9 cellular contexts compared by ENCODE assay signal in genomic region chr1:202809597-202810159, GRCh38. TPM values are rescaled to one million over a fixed set of nuclear protein-coding genes. Genes with fewer than 3 reads are reported as not detected.
DNase-seq lines count a peak whose midpoint lies in the region; ATAC-seq and TF ChIP-seq lines count a peak whose summit lies in the region.
"Had no signal": no experiment of that assay in that cellular context is flagged by ENCODE, and none has a peak within 500 bp of the region (broad histone marks: within the 10 kb centered on the region; RNA-seq: fewer than 3 reads in every experiment).

No MANE protein-coding gene starts in this region.

- no peaks in the 10 kb centered on the region for H3K36me3 ChIP-seq in GM23248 (ENCODE audit: low read depth)
- no peaks in the 10 kb centered on the region for H3K36me3 ChIP-seq in gastroesophageal sphincter
- H3K36me3 ChIP-seq in sigmoid colon, result no peaks in the 10 kb centered on the region

- H3K4me1 ChIP-seq in GM23248 (ENCODE audit: insufficient read depth), result peaks cover 28% of the 10 kb centered on the region
- H3K4me1 ChIP-seq in gastroesophageal sphincter, result peaks cover 0 to 54% (median 15%) of the 10 kb centered on the region in 3 donors
- H3K4me1 ChIP-seq in sigmoid colon, result peaks cover 0 to 42% (median 30%) of the 10 kb centered on the region in 4 donors

- H3K4me1 Mint-ChIP-seq in T-helper 17 cell, result peaks cover 36% of the 10 kb centered on the region

- H3K27me3 Mint-ChIP-seq in T-helper 17 cell, result peaks cover 4% of the 10 kb centered on the region

- H2AFZ ChIP-seq in GM23248, result peak overlapping the region; percentile 92

- ATAC-seq in T-helper 17 cell (no peak), gastroesophageal sphincter (no peak)

- H3K27ac Mint-ChIP-seq in T-helper 17 cell, result no peak overlapping the region

- H3K9me3 ChIP-seq in GM23248 (ENCODE audit: low read depth) (no peaks in the 10 kb centered on the region), T-helper 17 cell (ENCODE audit: control insufficient read depth, low read length, poor library complexity, severe bottlenecking) (no peaks in the 10 kb centered on the region), gastroesophageal sphincter (no peaks in the 10 kb centered on the region), sigmoid colon (no peaks in the 10 kb centered on the region)

- TF ChIP-seq CTCF in gastroesophageal sphincter (IDR thresholded peaks at IDR 0.05) (no peak), sigmoid colon (IDR thresholded peaks at IDR 0.05) (no peak), RWPE1 (conservative IDR thresholded peaks at IDR 0.05; ENCODE audit: low read depth) (no peak)

- POLR2A ChIA-PET in RWPE1 (lab: Yijun Ruan, JAX; ENCODE audit: low non-redundant PET), result interaction anchor here (1.0 kb wide), 1 partner anchor 52 kb away, joined by 3 read pairs; no protein-coding TSS in a partner anchor

- WGBS in GM23248 (ENCODE audit: low coverage in 1 of 2, low lambda C conversion rate in 2 of 2, missing lambda C conversion rate in 2 of 2), 2 experiments, result 36% methylated on average over 15 of the region's 15 CpGs
- WGBS in gastroesophageal sphincter (ENCODE audit: low coverage in 1 of 2), 2 donors, result 49 to 50% methylated on average over 7 to 8 of the region's 15 CpGs
- 74 to 83% methylated on average over 15 of the region's 15 CpGs for WGBS in sigmoid colon, 2 donors

- peaks cover 10% of the 10 kb centered on the region; the same call in 1 of the 2 replicates for H4K20me1 ChIP-seq in GM23248 (ENCODE audit: insufficient read depth)

- no peaks in the 10 kb centered on the region for H3K9me2 ChIP-seq in GM23248 (ENCODE audit: insufficient read depth)

- H3K9ac ChIP-seq in GM23248, result peak overlapping the region; percentile 89; the same call in 1 of the 2 replicates

- no peak for TF ChIP-seq POLR2A in gastroesophageal sphincter (IDR thresholded peaks at IDR 0.05)
- TF ChIP-seq POLR2A in sigmoid colon (IDR thresholded peaks at IDR 0.05), result no peak

- peaks cover 28% of the 10 kb centered on the region for H3F3A ChIP-seq in GM23248 (ENCODE audit: insufficient read depth)

- H3K4me3 ChIP-seq in GM23248 (peak overlapping the region; percentile 81), gastroesophageal sphincter (peak overlapping the region in 1 of 2 donors; percentile 78), sigmoid colon (peak overlapping the region in 1 of 4 donors; percentile 88)

- H3K36me3 Mint-ChIP-seq in T-helper 17 cell (ENCODE audit: low read depth), result peaks cover 4% of the 10 kb centered on the region

- intact Hi-C loops in sigmoid colon (cut with DNase I), result loop anchor here (1.0 to 5.0 kb wide), 5 partner anchors 52 to 198 kb away; partner anchors contain the start of genes RABIF and TMEM183A

- in situ Hi-C loops in GM23248 (cut with MboI), result no loop called here

- H3K79me2 ChIP-seq in GM23248 (ENCODE audit: insufficient read depth), result peaks cover 33% of the 10 kb centered on the region

- H3K27ac ChIP-seq in GM23248, result peak overlapping the region; percentile 82
- peak overlapping the region in 3 of 4 donors; percentile 82 to 90 (median 86) for H3K27ac ChIP-seq in gastroesophageal sphincter
- peak overlapping the region; percentile 84 to 91 (median 87) for H3K27ac ChIP-seq in sigmoid colon
- no peak overlapping the region for H3K27ac ChIP-seq in RWPE1

- TF ChIP-seq EP300 in gastroesophageal sphincter (IDR thresholded peaks at IDR 0.05), result no peak
- no peak for TF ChIP-seq EP300 in sigmoid colon (IDR thresholded peaks at IDR 0.05)

- H3K4me2 ChIP-seq in GM23248 (ENCODE audit: unreplicated experiment), result peak overlapping the region; percentile 87

- CTCF ChIA-PET in RWPE1 (lab: Yijun Ruan, JAX), result interaction anchor here (0.6 to 1.0 kb wide), 2 partner anchors 47 to 197 kb away, joined by 3 read pairs; no protein-coding TSS in a partner anchor

- H3K27me3 ChIP-seq in GM23248 (replicated peaks; ENCODE audit: insufficient read depth), result no peaks in the 10 kb centered on the region
- no peaks in the 10 kb centered on the region for H3K27me3 ChIP-seq in gastroesophageal sphincter
- H3K27me3 ChIP-seq in sigmoid colon, result no peaks in the 10 kb centered on the region

- peak overlapping the region; percentile 96 for H3K4me3 Mint-ChIP-seq in T-helper 17 cell

- DNase-seq in GM23248, result peak; percentile 17
- DNase-seq in T-helper 17 cell, result no peak
- DNase-seq in sigmoid colon, result no peak
- no peak for DNase-seq in RWPE1 (ENCODE audit: low spot score)
- DNase-seq in inferior parietal cortex (ENCODE audit: extremely low spot score), result no peak
- no peak for DNase-seq in NCI-H526 (lab: John Stamatoyannopoulos, UW)
- DNase-seq: activated CD4-positive, alpha-beta T cell treated with anti-CD3 and anti-CD28 coated beads for 48 hours had no signal

RNA-seq across cellular contexts. Expression of gene PCAT6, which starts 1.1 kb away (rescaled TPM):
- total RNA-seq in GM23248 (2014; rRNA removed; shearing (Covaris generic)), result not detected in 2 replicates
- polyA plus RNA-seq in GM23248 (2016; fragmentation: Nextera tagmentation; extraction: Ambion mirVana) (9.4 and 13.9 TPM in 2 replicates), sigmoid colon (1 to 10 TPM in 2 of 3 donors, not detected in 1; 1.6 to 1.7 TPM)
- total RNA-seq in T-helper 17 cell (under 1 TPM in 1 of 2 donors, not detected in 1; 0.97 TPM), gastroesophageal sphincter (not detected), sigmoid colon (not detected)
- total RNA-seq: liver had no signal

RNA-seq across cellular contexts. Expression of gene KDM5B, which starts 1.5 kb away (rescaled TPM):
- total RNA-seq in GM23248 (2014; rRNA removed; shearing (Covaris generic)), result 64.3 and 74.7 TPM in 2 replicates
- polyA plus RNA-seq in GM23248 (2016; fragmentation: Nextera tagmentation; extraction: Ambion mirVana), result 74.4 and 79.5 TPM in 2 replicates
- total RNA-seq in T-helper 17 cell, result 10 to 100 TPM; 64.2 to 76.2 TPM
- 10 to 100 TPM; 29.2 to 41.4 (median 34.8) TPM for total RNA-seq in gastroesophageal sphincter
- 10 to 100 TPM; 29.7 to 68.1 (median 39.6) TPM for total RNA-seq in sigmoid colon
- 10 to 100 TPM; 10.9 to 16.7 (median 12.0) TPM for polyA plus RNA-seq in sigmoid colon
